Comparison of ENCODE assay signal across 1 cellular context in genomic region chr9:127422787-127423186, GRCh38.
TF ChIP-seq lines count a peak whose summit lies in the region.

No MANE protein-coding gene starts in this region.

TF ChIP-seq in H1, 55 proteins besides CTCF, POLR2A, EP300 and RAD21:
- peak; percentile 30; the same call in 1 of the 2 replicates for TF ChIP-seq MAFK (IDR thresholded peaks at IDR 0.05; ENCODE audit: low read depth, low read length)
- no peak for TF ChIP-seq CBX8 (IDR thresholded peaks at IDR 0.05; ENCODE audit: borderline replicate concordance, low read depth, low read length)
- no peak for TF ChIP-seq YY1 (IDR thresholded peaks at IDR 0.05; ENCODE audit: low read depth, low read length)
